ENCODE assay signal across 9 cellular contexts in genomic region chr12:66196806-66197205, GRCh38. TPM values are rescaled to one million over a fixed set of nuclear protein-coding genes. Genes with fewer than 3 reads are reported as not detected.
A peak's percentile ranks its signal among the peaks of the same experiment; 100 is the strongest.
DNase-seq lines count a peak whose midpoint lies in the region; ATAC-seq and TF ChIP-seq lines count a peak whose summit lies in the region.
"Had no signal": no experiment of that assay in that cellular context is flagged by ENCODE, and none has a peak within 500 bp of the region (broad histone marks: within the 10 kb centered on the region; RNA-seq: fewer than 3 reads in every experiment).

No MANE protein-coding gene starts in this region.

- H3K4me2 ChIP-seq in mesenchymal stem cell (ENCODE audit: low read length, poor library complexity, severe bottlenecking) = no peak overlapping the region
- no peak overlapping the region for H3K4me2 ChIP-seq in neural progenitor cell

- H3K27ac Mint-ChIP-seq in neural progenitor cell = no peak overlapping the region

- 88% methylated on average over 2 of the region's 3 CpGs for WGBS in mesenchymal stem cell

- H3K27me3 Mint-ChIP-seq in neural progenitor cell (ENCODE audit: insufficient read depth, low read depth) = peaks cover 4% of the 10 kb centered on the region

- no peak overlapping the region for H3K4ac ChIP-seq in mesenchymal stem cell (ENCODE audit: low read depth in 1 of 2, low read length in 2 of 2)

- peak overlapping the region in 1 of 2 experiments; percentile 42 for H3K4me3 ChIP-seq in mesenchymal stem cell (ENCODE audit: insufficient read depth in 1 of 2, low read depth in 1 of 2, low read length in 2 of 2)
- H3K4me3 ChIP-seq in neural progenitor cell = no peak overlapping the region

- no peaks in the 10 kb centered on the region for H4K20me1 ChIP-seq in neural progenitor cell (ENCODE audit: low read depth)

- no peak overlapping the region for H3K14ac ChIP-seq in mesenchymal stem cell (ENCODE audit: low read length in 2 of 2)

- H2AK5ac ChIP-seq in mesenchymal stem cell (ENCODE audit: low read length, severe bottlenecking) = no peak overlapping the region

- ATAC-seq in GM18861 (IDR thresholded peaks at IDR 0.05; ENCODE audit: unreplicated experiment) (peak; percentile 94), GM21529 (IDR thresholded peaks at IDR 0.05; ENCODE audit: unreplicated experiment) (peak; percentile 97), HG03432 (IDR thresholded peaks at IDR 0.05; ENCODE audit: unreplicated experiment) (peak; percentile 95)

- no peak overlapping the region for H3K18ac ChIP-seq in mesenchymal stem cell (ENCODE audit: low read depth in 1 of 2, low read length in 2 of 2)

- no peaks in the 10 kb centered on the region for H3F3A ChIP-seq in neural progenitor cell (ENCODE audit: low read depth)

- DNase-seq in mesenchymal stem cell (no peak), NCI-H2196 treated with DMSO at 0.1 percent for 48 hours (lab: John Stamatoyannopoulos, UW; ENCODE audit: unreplicated experiment) (no peak), 8988T (no peak), NCI-H748 (lab: John Stamatoyannopoulos, UW; ENCODE audit: unreplicated experiment) (no peak), neural progenitor cell (ENCODE audit: low spot score) (no peak)
- DNase-seq: midbrain had no signal

- no peaks in the 10 kb centered on the region for H3K4me1 Mint-ChIP-seq in neural progenitor cell

- H3K9ac ChIP-seq in mesenchymal stem cell (ENCODE audit: low read length) (peak overlapping the region; percentile 69), neural progenitor cell (no peak overlapping the region)

- H3K23ac ChIP-seq in mesenchymal stem cell (ENCODE audit: low read length in 2 of 2) = no peak overlapping the region

- no peak overlapping the region for H2AFZ ChIP-seq in mesenchymal stem cell (ENCODE audit: low read depth, low read length)
- H2AFZ ChIP-seq in neural progenitor cell (replicated peaks) = no peak overlapping the region

- H3K27me3 ChIP-seq in mesenchymal stem cell (ENCODE audit: control insufficient read depth in 1 of 2, insufficient read depth in 1 of 2, low read length in 2 of 2) (peaks cover 0 to 8% of the 10 kb centered on the region in 2 experiments), neural progenitor cell (peaks cover under 1% of the 10 kb centered on the region)

- H2BK12ac ChIP-seq in mesenchymal stem cell (ENCODE audit: low read length in 2 of 2) = no peak overlapping the region

- H3K4me3 Mint-ChIP-seq in neural progenitor cell = no peak overlapping the region

- H3K27ac ChIP-seq in mesenchymal stem cell (ENCODE audit: low read length, poor library complexity, severe bottlenecking) (no peak overlapping the region), neural progenitor cell (no peak overlapping the region)

- no peaks in the 10 kb centered on the region for H3K79me2 ChIP-seq in neural progenitor cell (ENCODE audit: low read depth)

- no peak overlapping the region for H2BK120ac ChIP-seq in mesenchymal stem cell (ENCODE audit: low read depth, low read length)

- no peak overlapping the region for H4K8ac ChIP-seq in mesenchymal stem cell (ENCODE audit: low read length)

- H3K36me3 Mint-ChIP-seq in neural progenitor cell = no peaks in the 10 kb centered on the region

- no peak for TF ChIP-seq CTCF in neural progenitor cell (IDR thresholded peaks at IDR 0.05)

- H4K91ac ChIP-seq in mesenchymal stem cell (ENCODE audit: low read length) = no peak overlapping the region

- peaks cover 5% of the 10 kb centered on the region for H3K9me3 Mint-ChIP-seq in neural progenitor cell

- H3K4me1 ChIP-seq in mesenchymal stem cell (ENCODE audit: control insufficient read depth, insufficient read depth, low read depth, low read length) (no peaks in the 10 kb centered on the region), neural progenitor cell (no peaks in the 10 kb centered on the region)

- H3K36me3 ChIP-seq in mesenchymal stem cell (ENCODE audit: control insufficient read depth in 1 of 2, insufficient read depth in 2 of 2, low read depth in 1 of 2, low read length in 2 of 2) (peaks cover 0 to 6% of the 10 kb centered on the region in 2 experiments), neural progenitor cell (no peaks in the 10 kb centered on the region)

- peaks cover 5% of the 10 kb centered on the region for H3K9me3 ChIP-seq in mesenchymal stem cell (ENCODE audit: control insufficient read depth, low read length)
- no peaks in the 10 kb centered on the region for H3K9me3 ChIP-seq in neural progenitor cell (ENCODE audit: low read depth)

- no peak overlapping the region for H2BK15ac ChIP-seq in mesenchymal stem cell (ENCODE audit: low read depth, poor library complexity, severe bottlenecking)

- no peak overlapping the region for H2BK5ac ChIP-seq in mesenchymal stem cell (ENCODE audit: low read depth, low read length, poor library complexity, severe bottlenecking)

- no peaks in the 10 kb centered on the region for H3K79me1 ChIP-seq in mesenchymal stem cell (replicated peaks; ENCODE audit: low read length, poor library complexity, severe bottlenecking)

RNA-seq across cellular contexts. Expression of gene IRAK3, which starts 7.8 kb away (rescaled TPM):
- polyA plus RNA-seq in mesenchymal stem cell (2013, experiment 1 of 2) = 0.58 TPM
- 0.92 TPM for polyA plus RNA-seq in mesenchymal stem cell (2013, experiment 2 of 2)
- 0.37 and 3.0 TPM in 2 replicates for total RNA-seq in neural progenitor cell (ENCODE audit: low replicate concordance)

RNA-seq across cellular contexts. Expression of gene TMBIM4, which starts 27.0 kb away (rescaled TPM):
- 76.8 TPM for polyA plus RNA-seq in mesenchymal stem cell (2013, experiment 1 of 2)
- polyA plus RNA-seq in mesenchymal stem cell (2013, experiment 2 of 2) = 70.1 TPM
- total RNA-seq in neural progenitor cell (ENCODE audit: low replicate concordance) = 63.7 and 67.4 TPM in 2 replicates
